In the genomic region with DNA sequence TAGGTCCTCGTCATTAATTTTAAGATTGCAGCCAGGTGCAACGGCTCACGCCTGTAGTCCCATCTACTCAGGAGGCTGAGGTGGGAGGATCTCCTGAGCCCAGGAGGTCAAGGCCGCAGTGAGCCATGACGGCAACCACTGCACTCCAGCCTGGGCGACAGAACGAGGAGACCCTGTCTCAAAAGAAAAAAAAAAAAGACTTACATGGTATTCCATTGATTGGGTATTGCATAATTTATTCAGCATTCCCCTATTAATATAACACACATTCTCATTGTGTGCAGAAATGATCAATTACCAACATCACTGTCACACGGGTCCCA, we compare ENCODE assay signal across 24 cellular contexts.
"Had no signal": no experiment of that assay in that cellular context is flagged by ENCODE, and none has a peak within 500 bp of the region (broad histone marks: within the 10 kb centered on the region; RNA-seq: fewer than 3 reads in every experiment).

No MANE protein-coding gene starts in this region.

- FAIRE-seq: endometrium had no signal

- H3K9me3 ChIP-seq: colonic mucosa, esophagus squamous epithelium, gastrocnemius medialis, heart right ventricle, left lung, lower lobe of right lung, mucosa of descending colon had no signal

- H3K27me3 ChIP-seq: colonic mucosa, gastrocnemius medialis had no signal

- DNase-seq: colonic mucosa; cortex of kidney; effector CD8-positive, alpha-beta T cell; effector memory CD8-positive, alpha-beta T cell; endodermal cell; erythroblast; esophagus squamous epithelium; foreskin melanocyte; gastrocnemius medialis; glutamatergic neuron; head of caudate nucleus; heart right ventricle; hippocampal formation; immature natural killer cell; islet precursor cell; left cardiac atrium; left lung; left ventricle myocardium superior; lower lobe of right lung; mesenchymal stem cell; mucosa of descending colon; naive B cell had no signal

- H3K4me3 ChIP-seq: colonic mucosa, esophagus squamous epithelium, gastrocnemius medialis, heart right ventricle, left lung, lower lobe of right lung, mucosa of descending colon had no signal

- H3K27ac ChIP-seq: colonic mucosa, epithelial cell of prostate, esophagus squamous epithelium, gastrocnemius medialis, heart right ventricle, left lung, lower lobe of right lung had no signal

- ATAC-seq: effector memory CD8-positive, alpha-beta T cell; gastrocnemius medialis had no signal

- H3K36me3 ChIP-seq: colonic mucosa, esophagus squamous epithelium, gastrocnemius medialis, heart right ventricle, left lung, lower lobe of right lung had no signal

- H3K4me1 ChIP-seq: colonic mucosa had no signal
